ENCODE assay signal across 1 cellular context in the genomic region with DNA sequence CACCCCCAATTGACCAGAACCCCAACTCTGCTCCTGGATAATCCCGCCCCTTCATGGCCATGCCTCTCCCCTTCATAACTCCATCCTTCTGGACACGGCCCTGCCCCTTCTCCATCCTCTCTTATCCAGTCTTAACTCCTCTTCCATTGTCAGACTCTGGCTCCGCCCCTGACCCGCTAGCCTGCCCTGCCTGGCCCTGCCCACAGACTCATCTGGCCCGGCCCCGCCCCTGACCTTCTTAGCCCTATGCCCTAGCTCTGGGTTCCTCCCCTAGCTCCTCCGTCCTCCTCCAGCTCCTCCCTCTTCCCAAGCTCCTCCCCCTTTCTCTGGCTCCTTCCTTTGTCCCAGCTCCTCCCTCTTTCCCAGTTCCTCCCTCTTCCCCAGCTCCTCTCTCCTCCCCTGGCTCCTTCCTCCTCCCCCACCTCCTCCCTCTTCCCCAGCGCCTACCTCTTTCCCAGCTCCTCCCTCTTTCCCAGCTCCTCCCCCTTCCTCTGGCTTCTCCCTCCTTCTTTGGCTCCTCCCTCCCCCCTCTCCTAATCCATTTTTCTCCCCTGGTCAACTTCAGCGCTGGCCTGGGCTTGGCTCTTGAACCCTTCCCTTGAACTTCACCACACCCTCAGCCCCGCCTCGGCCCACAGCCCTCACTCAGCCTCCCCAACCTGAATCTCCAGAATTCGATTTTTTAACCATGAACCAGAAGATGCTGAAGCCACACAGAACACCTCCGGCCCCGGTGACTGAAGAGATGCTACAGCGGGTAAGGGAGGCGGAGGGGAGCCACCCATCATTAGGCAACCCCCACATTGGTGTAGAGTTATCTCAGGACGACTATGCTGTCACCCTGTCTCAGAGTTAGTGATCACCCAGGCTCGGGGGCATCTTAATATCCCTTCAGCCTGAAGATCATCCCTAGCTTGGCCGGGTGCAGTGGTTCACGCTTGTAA.
TF ChIP-seq lines count a peak whose summit lies in the region.

No MANE protein-coding gene starts in this region.

TF ChIP-seq in K562, 482 proteins besides CTCF, POLR2A, EP300 and RAD21 (continues in another document):
- no peak for TF ChIP-seq RBM15 (IDR thresholded peaks at IDR 0.05; ENCODE audit: insufficient read depth, low read length)
- 0 out of 2 replicates have a peak, but pooled peaks have one; percentile 15 for TF ChIP-seq XRCC5 (IDR thresholded peaks at IDR 0.05; ENCODE audit: low read depth, low read length)
- no peak for TF ChIP-seq HDAC6 (IDR thresholded peaks at IDR 0.05; ENCODE audit: low read depth, low read length)
- TF ChIP-seq SUPT5H (IDR thresholded peaks at IDR 0.05), result no peak
- no peak for TF ChIP-seq ZNF561 (CRISPR knock-in tag; conservative IDR thresholded peaks at IDR 0.05)
- peak; percentile 91 for TF ChIP-seq ELF4 (CRISPR knock-in tag; IDR thresholded peaks at IDR 0.05)
- no peak for TF ChIP-seq ZNF639 (CRISPR knock-in tag; conservative IDR thresholded peaks at IDR 0.05 in 1 of 2, IDR thresholded peaks at IDR 0.05 in 1 of 2)
- TF ChIP-seq, protein P1, sequence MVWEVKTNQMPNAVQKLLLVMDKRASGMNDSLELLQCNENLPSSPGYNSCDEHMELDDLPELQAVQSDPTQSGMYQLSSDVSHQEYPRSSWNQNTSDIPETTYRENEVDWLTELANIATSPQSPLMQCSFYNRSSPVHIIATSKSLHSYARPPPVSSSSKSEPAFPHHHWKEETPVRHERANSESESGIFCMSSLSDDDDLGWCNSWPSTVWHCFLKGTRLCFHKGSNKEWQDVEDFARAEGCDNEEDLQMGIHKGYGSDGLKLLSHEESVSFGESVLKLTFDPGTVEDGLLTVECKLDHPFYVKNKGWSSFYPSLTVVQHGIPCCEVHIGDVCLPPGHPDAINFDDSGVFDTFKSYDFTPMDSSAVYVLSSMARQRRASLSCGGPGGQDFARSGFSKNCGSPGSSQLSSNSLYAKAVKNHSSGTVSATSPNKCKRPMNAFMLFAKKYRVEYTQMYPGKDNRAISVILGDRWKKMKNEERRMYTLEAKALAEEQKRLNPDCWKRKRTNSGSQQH (CRISPR knock-in tag; IDR thresholded peaks at IDR 0.05), result peak; percentile 86; the same call in 1 of the 2 replicates
- peak; percentile 55; the same call in 1 of the 2 replicates for TF ChIP-seq ESRRA (IDR thresholded peaks at IDR 0.05; ENCODE audit: borderline replicate concordance, low read depth)
- no peak for TF ChIP-seq ZNF696 (CRISPR knock-in tag; conservative IDR thresholded peaks at IDR 0.05)
- no peak for TF ChIP-seq NELFE (IDR thresholded peaks at IDR 0.05; ENCODE audit: insufficient read depth, insufficient read length)
- TF ChIP-seq ZFP36 (IDR thresholded peaks at IDR 0.05; ENCODE audit: low read depth, low read length, partially characterized antibody), result no peak
- TF ChIP-seq ZBTB33 (CRISPR knock-in tag; IDR thresholded peaks at IDR 0.05), result no peak
- TF ChIP-seq PTTG1 (tag; IDR thresholded peaks at IDR 0.05; ENCODE audit: low read depth), result no peak
- TF ChIP-seq ZNF311 (CRISPR knock-in tag; IDR thresholded peaks at IDR 0.05), result no peak
- no peak for TF ChIP-seq TFE3 (CRISPR knock-in tag; IDR thresholded peaks at IDR 0.05)
- no peak for TF ChIP-seq GATA2 (CRISPR knock-in tag; IDR thresholded peaks at IDR 0.05)
- TF ChIP-seq, protein P2, sequence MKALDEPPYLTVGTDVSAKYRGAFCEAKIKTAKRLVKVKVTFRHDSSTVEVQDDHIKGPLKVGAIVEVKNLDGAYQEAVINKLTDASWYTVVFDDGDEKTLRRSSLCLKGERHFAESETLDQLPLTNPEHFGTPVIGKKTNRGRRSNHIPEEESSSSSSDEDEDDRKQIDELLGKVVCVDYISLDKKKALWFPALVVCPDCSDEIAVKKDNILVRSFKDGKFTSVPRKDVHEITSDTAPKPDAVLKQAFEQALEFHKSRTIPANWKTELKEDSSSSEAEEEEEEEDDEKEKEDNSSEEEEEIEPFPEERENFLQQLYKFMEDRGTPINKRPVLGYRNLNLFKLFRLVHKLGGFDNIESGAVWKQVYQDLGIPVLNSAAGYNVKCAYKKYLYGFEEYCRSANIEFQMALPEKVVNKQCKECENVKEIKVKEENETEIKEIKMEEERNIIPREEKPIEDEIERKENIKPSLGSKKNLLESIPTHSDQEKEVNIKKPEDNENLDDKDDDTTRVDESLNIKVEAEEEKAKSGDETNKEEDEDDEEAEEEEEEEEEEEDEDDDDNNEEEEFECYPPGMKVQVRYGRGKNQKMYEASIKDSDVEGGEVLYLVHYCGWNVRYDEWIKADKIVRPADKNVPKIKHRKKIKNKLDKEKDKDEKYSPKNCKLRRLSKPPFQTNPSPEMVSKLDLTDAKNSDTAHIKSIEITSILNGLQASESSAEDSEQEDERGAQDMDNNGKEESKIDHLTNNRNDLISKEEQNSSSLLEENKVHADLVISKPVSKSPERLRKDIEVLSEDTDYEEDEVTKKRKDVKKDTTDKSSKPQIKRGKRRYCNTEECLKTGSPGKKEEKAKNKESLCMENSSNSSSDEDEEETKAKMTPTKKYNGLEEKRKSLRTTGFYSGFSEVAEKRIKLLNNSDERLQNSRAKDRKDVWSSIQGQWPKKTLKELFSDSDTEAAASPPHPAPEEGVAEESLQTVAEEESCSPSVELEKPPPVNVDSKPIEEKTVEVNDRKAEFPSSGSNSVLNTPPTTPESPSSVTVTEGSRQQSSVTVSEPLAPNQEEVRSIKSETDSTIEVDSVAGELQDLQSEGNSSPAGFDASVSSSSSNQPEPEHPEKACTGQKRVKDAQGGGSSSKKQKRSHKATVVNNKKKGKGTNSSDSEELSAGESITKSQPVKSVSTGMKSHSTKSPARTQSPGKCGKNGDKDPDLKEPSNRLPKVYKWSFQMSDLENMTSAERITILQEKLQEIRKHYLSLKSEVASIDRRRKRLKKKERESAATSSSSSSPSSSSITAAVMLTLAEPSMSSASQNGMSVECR (CRISPR knock-in tag; IDR thresholded peaks at IDR 0.05), result 0 out of 2 replicates have a peak, but pooled peaks have one; percentile 26
- TF ChIP-seq AFF1 (IDR thresholded peaks at IDR 0.05; ENCODE audit: low read depth in 1 of 2, partially characterized antibody in 2 of 2), result peak; percentile 25 to 83
- TF ChIP-seq RBM22 (IDR thresholded peaks at IDR 0.05; ENCODE audit: low read depth, low read length, poor library complexity, severe bottlenecking), result no peak
- TF ChIP-seq L3MBTL2 (IDR thresholded peaks at IDR 0.05), result no peak
- no peak for TF ChIP-seq PHB (CRISPR knock-in tag; IDR thresholded peaks at IDR 0.05)
- TF ChIP-seq ZNF436 (CRISPR knock-in tag; IDR thresholded peaks at IDR 0.05), result no peak
- no peak for TF ChIP-seq SMAD3 (CRISPR knock-in tag; conservative IDR thresholded peaks at IDR 0.05)
- TF ChIP-seq EHMT2 (IDR thresholded peaks at IDR 0.05), result peak; percentile 89
- no peak for TF ChIP-seq FOXM1 (IDR thresholded peaks at IDR 0.05; ENCODE audit: low read depth)
- no peak for TF ChIP-seq FOXM1 (CRISPR knock-in tag; IDR thresholded peaks at IDR 0.05; ENCODE audit: low read depth)
